In genomic region chr12:98754095-98754494, GRCh38 we compare ENCODE assay signal across 8 cellular contexts.
DNase-seq lines count a peak whose midpoint lies in the region; ATAC-seq, FAIRE-seq and TF ChIP-seq lines count a peak whose summit lies in the region.

No MANE protein-coding gene starts in this region.

- no peak for TF ChIP-seq RAD21 in SK-N-SH (IDR thresholded peaks at IDR 0.05; ENCODE audit: low read length)

- H3K9me3 ChIP-seq in SK-N-SH: no peaks in the 10 kb centered on the region
- H3K9me3 ChIP-seq in kidney (ENCODE audit: control insufficient read depth in 1 of 2, low read length in 2 of 2): no peaks in the 10 kb centered on the region

- no peaks in the 10 kb centered on the region for H4K20me1 ChIP-seq in SK-N-SH (ENCODE audit: insufficient read depth)

- intact Hi-C loops in kidney (cut with DNase I): no loop called here

- H3K9me2 ChIP-seq in SK-N-SH: no peaks in the 10 kb centered on the region

- H3K27ac ChIP-seq in SK-N-SH (ENCODE audit: low read depth in 2 of 2, low read length in 1 of 2): no peak overlapping the region
- H3K27ac ChIP-seq in kidney (ENCODE audit: low read depth in 2 of 2, low read length in 2 of 2): no peak overlapping the region

- H2AFZ ChIP-seq in SK-N-SH (ENCODE audit: low read depth): no peak overlapping the region

- TF ChIP-seq CTCF in AG10803 (conservative IDR thresholded peaks at IDR 0.05; ENCODE audit: low read length): no peak
- TF ChIP-seq CTCF in SK-N-SH (IDR thresholded peaks at IDR 0.05): no peak
- TF ChIP-seq CTCF in kidney epithelial cell (IDR thresholded peaks at IDR 0.05; ENCODE audit: insufficient read depth, low read length, poor library complexity, severe bottlenecking): no peak
- no peak for TF ChIP-seq CTCF in kidney (IDR thresholded peaks at IDR 0.05; ENCODE audit: borderline replicate concordance, extremely low read depth, insufficient read depth)

- TF ChIP-seq EP300 in SK-N-SH (IDR thresholded peaks at IDR 0.05; ENCODE audit: borderline replicate concordance in 1 of 2, low read depth in 1 of 2, low read length in 1 of 2): no peak

- no peaks in the 10 kb centered on the region for H3K36me3 ChIP-seq in SK-N-SH (replicated peaks in 1 of 2; ENCODE audit: control insufficient read depth in 1 of 2, insufficient read depth in 2 of 2, low read length in 1 of 2)
- H3K36me3 ChIP-seq in kidney epithelial cell (ENCODE audit: control insufficient read depth, insufficient read depth, low read length): no peaks in the 10 kb centered on the region
- H3K36me3 ChIP-seq in kidney (ENCODE audit: control insufficient read depth in 1 of 2, insufficient read depth in 2 of 2, low read length in 2 of 2): no peaks in the 10 kb centered on the region

- H3K4me3 ChIP-seq in AG10803 (ENCODE audit: low read length) (no peak overlapping the region), SK-N-SH (ENCODE audit: low read depth in 2 of 2, low read length in 1 of 2) (no peak overlapping the region), kidney epithelial cell (ENCODE audit: low read depth, low read length) (no peak overlapping the region), kidney (ENCODE audit: low read length in 2 of 2) (no peak overlapping the region)

- POLR2A ChIA-PET in SK-N-SH (lab: Yijun Ruan, JAX): no interaction called here

- DNase-seq in AG10803 (ENCODE audit: low read depth) (peak; percentile 51), SK-N-SH (no peak), kidney epithelial cell (ENCODE audit: low read depth) (peak; percentile 78), kidney (no peak), DMS 273 (lab: John Stamatoyannopoulos, UW; ENCODE audit: unreplicated experiment) (no peak), DMS79 treated with DMSO at 0.1 percent for 48 hours (lab: John Stamatoyannopoulos, UW) (no peak)

- ATAC-seq in GM18873 (IDR thresholded peaks at IDR 0.05; ENCODE audit: low FRiP score, unreplicated experiment) (peak; percentile 100), HG02973 (IDR thresholded peaks at IDR 0.05; ENCODE audit: unreplicated experiment) (peak; percentile 99)

- CTCF ChIA-PET in SK-N-SH (lab: Yijun Ruan, JAX): interaction anchor here (1.3 to 3.1 kb wide), 3 partner anchors 11 to 55 kb away, joined by 3 to 10 read pairs (median 3); no protein-coding TSS in a partner anchor

- H3K27me3 ChIP-seq in SK-N-SH (ENCODE audit: insufficient read depth) (no peaks in the 10 kb centered on the region), kidney epithelial cell (ENCODE audit: control insufficient read depth, insufficient read depth, low read length) (no peaks in the 10 kb centered on the region)

- H3K4me2 ChIP-seq in SK-N-SH: no peak overlapping the region

- no peaks in the 10 kb centered on the region for H3K79me2 ChIP-seq in SK-N-SH (ENCODE audit: insufficient read depth)

- FAIRE-seq in kidney (lab: Jason Lieb, UNC): no peak

- H3K4me1 ChIP-seq in SK-N-SH (ENCODE audit: control insufficient read depth in 1 of 2, insufficient read depth in 2 of 2, low read depth in 1 of 2, low read length in 1 of 2): peaks cover 0 to 14% of the 10 kb centered on the region in 2 experiments; a peak in 1 of 4 replicates
- H3K4me1 ChIP-seq in kidney (ENCODE audit: control insufficient read depth in 1 of 2, insufficient read depth in 1 of 2, low read depth in 1 of 2, low read length in 2 of 2): no peaks in the 10 kb centered on the region

- no peaks in the 10 kb centered on the region for H3F3A ChIP-seq in SK-N-SH (replicated peaks; ENCODE audit: insufficient read depth)

- 50% methylated on average over 3 of the region's 5 CpGs for WGBS in SK-N-SH (ENCODE audit: low lambda C conversion rate)

- H3K9ac ChIP-seq in SK-N-SH (no peak overlapping the region), kidney (ENCODE audit: low read length in 2 of 2) (no peak overlapping the region)

TF ChIP-seq in SK-N-SH, 30 proteins besides CTCF, POLR2A, EP300 and RAD21:
- peak; percentile 65; the same call in 1 of the 2 replicates for TF ChIP-seq FOSL2 (IDR thresholded peaks at IDR 0.05; ENCODE audit: borderline replicate concordance, low read depth)
- TF ChIP-seq, protein P1, sequence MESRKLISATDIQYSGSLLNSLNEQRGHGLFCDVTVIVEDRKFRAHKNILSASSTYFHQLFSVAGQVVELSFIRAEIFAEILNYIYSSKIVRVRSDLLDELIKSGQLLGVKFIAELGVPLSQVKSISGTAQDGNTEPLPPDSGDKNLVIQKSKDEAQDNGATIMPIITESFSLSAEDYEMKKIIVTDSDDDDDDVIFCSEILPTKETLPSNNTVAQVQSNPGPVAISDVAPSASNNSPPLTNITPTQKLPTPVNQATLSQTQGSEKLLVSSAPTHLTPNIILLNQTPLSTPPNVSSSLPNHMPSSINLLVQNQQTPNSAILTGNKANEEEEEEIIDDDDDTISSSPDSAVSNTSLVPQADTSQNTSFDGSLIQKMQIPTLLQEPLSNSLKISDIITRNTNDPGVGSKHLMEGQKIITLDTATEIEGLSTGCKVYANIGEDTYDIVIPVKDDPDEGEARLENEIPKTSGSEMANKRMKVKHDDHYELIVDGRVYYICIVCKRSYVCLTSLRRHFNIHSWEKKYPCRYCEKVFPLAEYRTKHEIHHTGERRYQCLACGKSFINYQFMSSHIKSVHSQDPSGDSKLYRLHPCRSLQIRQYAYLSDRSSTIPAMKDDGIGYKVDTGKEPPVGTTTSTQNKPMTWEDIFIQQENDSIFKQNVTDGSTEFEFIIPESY (IDR thresholded peaks at IDR 0.05; ENCODE audit: borderline replicate concordance, low read depth): no peak

Comparison
In these comparisons a context has a peak if more than half of its experiments do, and no peak if none do; other contexts are left out.
1. DNase-seq: peak in AG10803 (single experiment) and kidney epithelial cell (single experiment); none in SK-N-SH (single experiment), kidney (single experiment), DMS 273 (single experiment) and DMS79 treated with DMSO at 0.1 percent for 48 hours (single experiment).